ENCODE assay signal across 8 cellular contexts in genomic region chr14:32564591-32564990, GRCh38.
DNase-seq lines count a peak whose midpoint lies in the region; ATAC-seq and TF ChIP-seq lines count a peak whose summit lies in the region.
"Had no signal": no experiment of that assay in that cellular context is flagged by ENCODE, and none has a peak within 500 bp of the region (broad histone marks: within the 10 kb centered on the region; RNA-seq: fewer than 3 reads in every experiment).

No MANE protein-coding gene starts in this region.

- no peak overlapping the region for H3K4me2 ChIP-seq in fibroblast of lung (ENCODE audit: extremely low read depth, insufficient read depth, low read length)

- no peak overlapping the region for H2AFZ ChIP-seq in fibroblast of lung (ENCODE audit: low read length)

- H3K36me3 ChIP-seq in fibroblast of lung (ENCODE audit: control insufficient read depth, insufficient read depth, low read length) = no peaks in the 10 kb centered on the region
- no peaks in the 10 kb centered on the region for H3K36me3 ChIP-seq in gastrocnemius medialis
- no peaks in the 10 kb centered on the region for H3K36me3 ChIP-seq in effector memory CD4-positive, alpha-beta T cell (ENCODE audit: control insufficient read depth, insufficient read depth, low read length)

- TF ChIP-seq POLR2A in NB4 (IDR thresholded peaks at IDR 0.05; ENCODE audit: extremely low read depth, insufficient read length) (no peak), gastrocnemius medialis (IDR thresholded peaks at IDR 0.05) (no peak)

- ATAC-seq in GM18502 (IDR thresholded peaks at IDR 0.05; ENCODE audit: poor library complexity, unreplicated experiment) = peak; percentile 50
- peak; percentile 59 to 85 for ATAC-seq in gastrocnemius medialis
- ATAC-seq in HG02571 (IDR thresholded peaks at IDR 0.05; ENCODE audit: unreplicated experiment) = no peak
- ATAC-seq in GM21825 (IDR thresholded peaks at IDR 0.05; ENCODE audit: unreplicated experiment) = no peak

- H3K9me3 ChIP-seq in fibroblast of lung (ENCODE audit: control insufficient read depth, insufficient read depth, low read depth, low read length) (no peaks in the 10 kb centered on the region), gastrocnemius medialis (no peaks in the 10 kb centered on the region)
- H3K9me3 ChIP-seq in effector memory CD4-positive, alpha-beta T cell (ENCODE audit: control insufficient read depth, low read length) = no peaks in the 10 kb centered on the region

- TF ChIP-seq CTCF in NB4 (IDR thresholded peaks at IDR 0.05; ENCODE audit: low read depth, low read length) = no peak
- no peak for TF ChIP-seq CTCF in fibroblast of lung (conservative IDR thresholded peaks at IDR 0.05 in 1 of 2, IDR thresholded peaks at IDR 0.05 in 1 of 2; ENCODE audit: low read depth in 1 of 2, low read length in 2 of 2)
- no peak for TF ChIP-seq CTCF in gastrocnemius medialis (IDR thresholded peaks at IDR 0.05 in 4 of 5, conservative IDR thresholded peaks at IDR 0.05 in 1 of 5)

- DNase-seq in NB4 (ENCODE audit: low read depth) = peak; percentile 16
- peak; percentile 47 to 55 for DNase-seq in fibroblast of lung (ENCODE audit: low read depth in 2 of 2)
- no peak for DNase-seq in gastrocnemius medialis
- DNase-seq in effector memory CD4-positive, alpha-beta T cell = no peak
- DNase-seq: cortex of kidney had no signal

- no peak overlapping the region for H3K9ac ChIP-seq in fibroblast of lung (ENCODE audit: insufficient read depth, low read length)

- H4K20me1 ChIP-seq in fibroblast of lung (ENCODE audit: control insufficient read depth, extremely low read depth, insufficient read depth, low read length) = no peaks in the 10 kb centered on the region

- H3K27me3 ChIP-seq in fibroblast of lung (ENCODE audit: control insufficient read depth, insufficient read depth, low read length) (no peaks in the 10 kb centered on the region), gastrocnemius medialis (no peaks in the 10 kb centered on the region)
- no peaks in the 10 kb centered on the region for H3K27me3 ChIP-seq in effector memory CD4-positive, alpha-beta T cell (replicated peaks; ENCODE audit: control insufficient read depth, insufficient read depth, low read length, poor library complexity, severe bottlenecking)

- intact Hi-C loops in gastrocnemius medialis (cut with DNase I; ENCODE audit: low total_unique reads) = no loop called here

- in situ Hi-C loops in gastrocnemius medialis (cut with MboI; ENCODE audit: low sequenced_read_pairs in 4 of 4) = loop anchor here in 2 of 4 donors (25.0 kb wide), 3 partner anchors 302 to 502 kb away; partner anchors contain the start of gene ARHGAP5 (in 1 of the 2)

- peaks cover 5% of the 10 kb centered on the region for H3K4me1 ChIP-seq in fibroblast of lung (ENCODE audit: control insufficient read depth, extremely low read depth, insufficient read depth, low read length)
- H3K4me1 ChIP-seq in gastrocnemius medialis = peaks cover 25 to 36% of the 10 kb centered on the region in 2 donors
- no peaks in the 10 kb centered on the region for H3K4me1 ChIP-seq in effector memory CD4-positive, alpha-beta T cell (ENCODE audit: control insufficient read depth, insufficient read depth, low read length, poor library complexity, severe bottlenecking)

- H3K4me3 ChIP-seq in NB4 (ENCODE audit: low read depth, low read length) (no peak overlapping the region), fibroblast of lung (replicated peaks in 1 of 4; ENCODE audit: control extremely low read depth in 1 of 4, insufficient read depth in 1 of 4, low read depth in 3 of 4, low read length in 4 of 4) (no peak overlapping the region), gastrocnemius medialis (no peak overlapping the region)
- H3K4me3 ChIP-seq in effector memory CD4-positive, alpha-beta T cell (ENCODE audit: insufficient read depth, low read depth, low read length, poor library complexity, severe bottlenecking) = no peak overlapping the region

- no peaks in the 10 kb centered on the region for H3K79me2 ChIP-seq in fibroblast of lung (ENCODE audit: control insufficient read depth, insufficient read depth, low read length)

- H3K27ac ChIP-seq in fibroblast of lung (ENCODE audit: insufficient read depth, low read length) = no peak overlapping the region
- H3K27ac ChIP-seq in gastrocnemius medialis = peak overlapping the region; percentile 22 to 74 (median 42)
- H3K27ac ChIP-seq in effector memory CD4-positive, alpha-beta T cell (ENCODE audit: insufficient read depth, low read length, poor library complexity, severe bottlenecking) = no peak overlapping the region

Comparison
In these comparisons a context has a peak if more than half of its experiments do, and no peak if none do; other contexts are left out.
1. ATAC-seq: peak in GM18502 (single experiment) and gastrocnemius medialis (2 of 2); none in HG02571 (single experiment) and GM21825 (single experiment).
2. DNase-seq: peak in NB4 (single experiment) and fibroblast of lung (2 of 2); none in gastrocnemius medialis (0 of 2) and effector memory CD4-positive, alpha-beta T cell (0 of 3).
3. H3K27ac ChIP-seq: peak in gastrocnemius medialis (4 of 4); none in fibroblast of lung (single experiment) and effector memory CD4-positive, alpha-beta T cell (single experiment).